34 cellular contexts compared by ENCODE assay signal in genomic region chr14:38696925-38697324, GRCh38.
"Had no signal": no experiment of that assay in that cellular context is flagged by ENCODE, and none has a peak within 500 bp of the region (broad histone marks: within the 10 kb centered on the region; RNA-seq: fewer than 3 reads in every experiment).

No MANE protein-coding gene starts in this region.

- DNase-seq: Karpas-422, Kasumi-1, MG63, MM.1S, MV-4-11, NCI-H1048, NCI-H1092, NCI-H1092 treated with DMSO at 0.1 percent for 48 hours, NCI-H1105, NCI-H1105 treated with DMSO at 0.1 percent for 48 hours, NCI-H1417, NCI-H1417 treated with DMSO at 0.1 percent for 48 hours, NCI-H1436, NCI-H1436 treated with DMSO at 0.1 percent for 48 hours, NCI-H146, NCI-H1694, NCI-H1694 treated with DMSO at 0.1 percent for 48 hours, NCI-H187, NCI-H187 treated with DMSO at 0.1 percent for 48 hours, NCI-H1930, NCI-H2029, NCI-H2029 treated with DMSO at 0.1 percent for 48 hours, NCI-H2081, NCI-H2081 treated with DMSO at 0.1 percent for 48 hours, NCI-H2107, NCI-H2171, NCI-H2171 treated with DMSO at 0.1 percent for 48 hours, NCI-H2227 treated with DMSO at 0.1 percent for 48 hours, NCI-H226, NCI-H345, NCI-H446, NCI-H446 treated with DMSO at 0.1 percent for 48 hours, NCI-H510A, NCI-H510A treated with DMSO at 0.1 percent for 48 hours had no signal

- H3K4me3 ChIP-seq: MG63 had no signal

- H3K27me3 ChIP-seq: MG63 had no signal

- H3K36me3 ChIP-seq: MG63 had no signal
